In the genomic region with DNA sequence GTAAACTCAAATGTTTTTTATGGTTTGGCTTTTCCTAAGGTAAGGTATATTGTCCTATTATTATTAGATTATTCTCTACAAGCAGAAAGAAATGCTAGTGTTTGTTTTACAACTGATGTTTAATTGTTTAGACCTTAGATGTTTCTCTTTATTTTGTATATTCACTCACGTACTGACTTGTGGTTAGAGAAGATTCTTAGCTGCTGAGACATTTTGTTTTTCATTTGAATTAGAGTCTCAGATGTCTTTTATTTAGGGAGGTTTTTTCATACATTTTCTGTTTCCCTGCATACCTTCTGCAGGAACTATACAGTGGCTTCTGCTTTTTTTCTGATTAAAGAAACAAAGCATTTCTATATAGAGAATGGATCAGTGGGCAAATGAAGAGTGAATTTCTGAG, we compare ENCODE assay signal across 17 cellular contexts.
DNase-seq lines count a peak whose midpoint lies in the region; ATAC-seq and TF ChIP-seq lines count a peak whose summit lies in the region.
"Had no signal": no experiment of that assay in that cellular context is flagged by ENCODE, and none has a peak within 500 bp of the region (broad histone marks: within the 10 kb centered on the region; RNA-seq: fewer than 3 reads in every experiment).

No MANE protein-coding gene starts in this region.

- ATAC-seq in foreskin keratinocyte (no peak), GM21390 (IDR thresholded peaks at IDR 0.05; ENCODE audit: unreplicated experiment) (no peak)
- ATAC-seq: HepG2 had no signal

- H3K27me3 ChIP-seq in GM23248 (replicated peaks; ENCODE audit: insufficient read depth), result no peaks in the 10 kb centered on the region
- H3K27me3 ChIP-seq in foreskin keratinocyte, result no peaks in the 10 kb centered on the region
- H3K27me3 ChIP-seq: BLaER1 had no signal

- H2AFZ ChIP-seq in GM23248, result no peak overlapping the region

- H3K4me2 ChIP-seq in GM23248 (ENCODE audit: unreplicated experiment), result no peak overlapping the region
- H3K4me2 ChIP-seq: BLaER1 had no signal

- H3K9me2 ChIP-seq in GM23248 (ENCODE audit: insufficient read depth), result no peaks in the 10 kb centered on the region

- peak; percentile 37 for DNase-seq in EH (ENCODE audit: low read depth)
- DNase-seq in GM23248, result peak; percentile 11
- DNase-seq in astrocyte of the spinal cord (ENCODE audit: low read depth, low spot score), result peak; percentile 13
- peak; percentile 5 for DNase-seq in fibroblast of peridontal ligament (ENCODE audit: extremely low read depth)
- no peak for DNase-seq in amniotic stem cell (lab: John Stamatoyannopoulos, UW)
- no peak for DNase-seq in progenitor cell of endocrine pancreas (ENCODE audit: low spot score, unreplicated experiment)
- no peak for DNase-seq in foreskin keratinocyte
- DNase-seq: 8988T; CD4-positive, alpha-beta memory T cell; DMS153; DMS79; H9 had no signal

- no peaks in the 10 kb centered on the region for H3K36me3 Mint-ChIP-seq in progenitor cell of endocrine pancreas (ENCODE audit: insufficient read depth)
- H3K36me3 Mint-ChIP-seq: CD14-positive monocyte; CD4-positive, alpha-beta memory T cell; IgD-negative memory B cell had no signal

- H3K4me3 ChIP-seq in GM23248, result no peak overlapping the region
- H3K4me3 ChIP-seq in astrocyte of the spinal cord (ENCODE audit: low read depth, low read length), result no peak overlapping the region
- H3K4me3 ChIP-seq: BLaER1 had no signal

- peaks cover 8% of the 10 kb centered on the region for H3K9me3 Mint-ChIP-seq in progenitor cell of endocrine pancreas (ENCODE audit: low read depth)
- H3K9me3 Mint-ChIP-seq: H9, IgD-negative memory B cell had no signal

- TF ChIP-seq CTCF in astrocyte of the spinal cord (IDR thresholded peaks at IDR 0.05; ENCODE audit: low read depth, low read length), result no peak
- no peak for TF ChIP-seq CTCF in progenitor cell of endocrine pancreas (IDR thresholded peaks at IDR 0.05; ENCODE audit: unreplicated experiment)
- no peak for TF ChIP-seq CTCF in foreskin keratinocyte (conservative IDR thresholded peaks at IDR 0.05)

- H3F3A ChIP-seq in GM23248 (ENCODE audit: insufficient read depth), result peaks cover 17% of the 10 kb centered on the region; the same call in 1 of the 2 replicates

- whole genome bisulfite sequencing in GM23248 (ENCODE audit: low coverage in 1 of 2, low lambda C conversion rate in 2 of 2, missing lambda C conversion rate in 2 of 2), 2 experiments, result 39 to 46% methylated on average over 1 of the region's 1 CpG

- no peaks in the 10 kb centered on the region for H3K79me2 ChIP-seq in GM23248 (ENCODE audit: insufficient read depth)

- H4K20me1 ChIP-seq in GM23248 (ENCODE audit: insufficient read depth), result no peaks in the 10 kb centered on the region
- H4K20me1 ChIP-seq: BLaER1 had no signal

- H3K36me3 ChIP-seq in GM23248 (ENCODE audit: low read depth), result no peaks in the 10 kb centered on the region
- H3K36me3 ChIP-seq: BLaER1 had no signal

- H3K27me3 Mint-ChIP-seq in progenitor cell of endocrine pancreas, result no peaks in the 10 kb centered on the region
- H3K27me3 Mint-ChIP-seq: CD4-positive, alpha-beta memory T cell had no signal

- H3K4me1 ChIP-seq in GM23248 (ENCODE audit: insufficient read depth), result peaks cover 20% of the 10 kb centered on the region
- H3K4me1 ChIP-seq in foreskin keratinocyte, result peaks cover 10% of the 10 kb centered on the region
- H3K4me1 ChIP-seq: BLaER1 had no signal

- no peak overlapping the region for H3K27ac ChIP-seq in GM23248
- H3K27ac ChIP-seq in foreskin keratinocyte, result no peak overlapping the region
- H3K27ac ChIP-seq: BLaER1 had no signal

- H3K4me1 Mint-ChIP-seq in progenitor cell of endocrine pancreas (ENCODE audit: low read depth), result no peaks in the 10 kb centered on the region
- H3K4me1 Mint-ChIP-seq: CD14-positive monocyte; CD4-positive, alpha-beta memory T cell had no signal

- in situ Hi-C loops in GM23248 (cut with MboI) (no loop called here), astrocyte of the spinal cord (cut with HindIII; ENCODE audit: low sequenced_read_pairs) (no loop called here)

- no peak overlapping the region for H3K4me3 Mint-ChIP-seq in progenitor cell of endocrine pancreas (ENCODE audit: low read depth)
- H3K4me3 Mint-ChIP-seq: CD14-positive monocyte; CD4-positive, alpha-beta memory T cell; H9; IgD-negative memory B cell had no signal

- H3K9me3 ChIP-seq in GM23248 (ENCODE audit: low read depth), result no peaks in the 10 kb centered on the region

- no peak overlapping the region for H3K9ac ChIP-seq in GM23248
- H3K9ac ChIP-seq: BLaER1 had no signal

- H3K27ac Mint-ChIP-seq in progenitor cell of endocrine pancreas, result no peak overlapping the region
- H3K27ac Mint-ChIP-seq: CD14-positive monocyte; CD4-positive, alpha-beta memory T cell; IgD-negative memory B cell had no signal

Comparison
In these comparisons a context has a peak if more than half of its experiments do, and no peak if none do; other contexts are left out.
1. DNase-seq: peak in EH (single experiment), GM23248 (single experiment), astrocyte of the spinal cord (single experiment) and fibroblast of peridontal ligament (single experiment); none in amniotic stem cell (single experiment), progenitor cell of endocrine pancreas (single experiment) and foreskin keratinocyte (0 of 2).